17 cellular contexts compared by ENCODE assay signal in genomic region chr2:3115301-3116042, GRCh38.
DNase-seq lines count a peak whose midpoint lies in the region; TF ChIP-seq lines count a peak whose summit lies in the region.
"Had no signal": no experiment of that assay in that cellular context is flagged by ENCODE, and none has a peak within 500 bp of the region (broad histone marks: within the 10 kb centered on the region; RNA-seq: fewer than 3 reads in every experiment).

No MANE protein-coding gene starts in this region.

- intact Hi-C loops in testis (cut with DNase I; ENCODE audit: low total_unique reads): no loop called here

- 77 to 81% methylated on average over 10 to 13 of the region's 13 CpGs for WGBS in testis, 2 donors

- H3K27ac ChIP-seq in SJCRH30 (peak overlapping the region; percentile 65), testis (no peak overlapping the region)
- H3K27ac ChIP-seq: 22Rv1 had no signal

- H3K9me3 ChIP-seq in SJCRH30 (replicated peaks) (peaks cover 4% of the 10 kb centered on the region), testis (no peaks in the 10 kb centered on the region)
- H3K9me3 ChIP-seq: BE2C had no signal

- DNase-seq in activated CD8-positive, alpha-beta memory T cell treated with anti-CD3 and anti-CD28 coated beads for 24 hours: peak; percentile 26
- no peak for DNase-seq in activated CD8-positive, alpha-beta memory T cell treated with anti-CD3 and anti-CD28 coated beads, Interleukin-2, amount 50 U/mL, for 4 hours
- DNase-seq in SJCRH30 (no peak), mesenteric fat pad (ENCODE audit: low spot score) (peak; percentile 55), testis (peak; percentile 9), SKM-1 (lab: John Stamatoyannopoulos, UW; ENCODE audit: unreplicated experiment) (no peak), activated gamma-delta T cell treated with Interleukin-2 at 50 U/mL for 16 hours (no peak), Ammon's horn (ENCODE audit: low spot score) (no peak)
- DNase-seq: BE2C; CD4-positive, alpha-beta memory T cell; DMS153; GDM1; HCEC 1CT; NCI-H1092 treated with DMSO at 0.1 percent for 48 hours; NCI-H146; NCI-H2081 had no signal

- no peak for TF ChIP-seq CTCF in testis (IDR thresholded peaks at IDR 0.05)

- no peaks in the 10 kb centered on the region for H3K36me3 ChIP-seq in SJCRH30
- H3K36me3 ChIP-seq in testis (ENCODE audit: low read depth, missing control alignments): no peaks in the 10 kb centered on the region

- peaks cover 23% of the 10 kb centered on the region for H3K4me1 ChIP-seq in SJCRH30
- H3K4me1 ChIP-seq in testis: no peaks in the 10 kb centered on the region

- H3K4me3 ChIP-seq in SJCRH30: no peak overlapping the region
- H3K4me3 ChIP-seq in testis: no peak overlapping the region

- TF ChIP-seq POLR2A in testis (IDR thresholded peaks at IDR 0.05): no peak

- H3K27me3 ChIP-seq in SJCRH30 (no peaks in the 10 kb centered on the region), testis (no peaks in the 10 kb centered on the region)
- H3K27me3 ChIP-seq: BE2C had no signal

Comparison
In these comparisons a context has a peak if more than half of its experiments do, and no peak if none do; other contexts are left out.
1. DNase-seq: peak in activated CD8-positive, alpha-beta memory T cell treated with anti-CD3 and anti-CD28 coated beads for 24 hours (single experiment), mesenteric fat pad (single experiment) and testis (single experiment); none in activated CD8-positive, alpha-beta memory T cell treated with anti-CD3 and anti-CD28 coated beads, Interleukin-2, amount 50 U/mL, for 4 hours (single experiment), SJCRH30 (0 of 2), SKM-1 (single experiment), activated gamma-delta T cell treated with Interleukin-2 at 50 U/mL for 16 hours (single experiment) and Ammon's horn (single experiment).